ENCODE assay signal across 10 cellular contexts in the genomic region with DNA sequence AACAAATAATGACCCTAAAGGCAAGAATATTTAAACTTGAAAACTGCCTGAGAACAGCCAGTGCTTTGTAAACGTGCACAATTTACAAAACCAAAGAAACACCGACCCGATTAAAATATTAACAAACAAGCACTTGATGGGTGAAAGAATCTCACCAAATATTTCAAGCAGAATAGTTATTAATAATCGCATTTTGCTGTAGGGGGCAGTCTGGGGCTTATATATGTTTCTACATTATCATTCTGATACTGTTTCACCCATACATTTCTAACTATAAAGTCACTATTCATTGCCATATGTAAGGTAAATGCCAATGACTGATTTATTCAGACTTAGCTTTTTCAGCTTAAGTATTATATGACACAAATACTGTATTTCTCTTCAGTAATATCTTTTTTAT. TPM values are rescaled to one million over a fixed set of nuclear protein-coding genes. Genes with fewer than 3 reads are reported as not detected.
DNase-seq lines count a peak whose midpoint lies in the region; ATAC-seq and TF ChIP-seq lines count a peak whose summit lies in the region.
"Had no signal": no experiment of that assay in that cellular context is flagged by ENCODE, and none has a peak within 500 bp of the region (broad histone marks: within the 10 kb centered on the region; RNA-seq: fewer than 3 reads in every experiment).

No MANE protein-coding gene starts in this region.

- in situ Hi-C loops in ACHN (cut with HindIII; ENCODE audit: low pct_ligation_motif_present, low pct_unique_long_range_greater_than_20kb, low sequenced_read_pairs) (no loop called here), G401 (cut with HindIII; ENCODE audit: low sequenced_read_pairs) (no loop called here)

- no peaks in the 10 kb centered on the region for H3K9me3 ChIP-seq in WERI-Rb-1 (ENCODE audit: severe bottlenecking)
- H3K9me3 ChIP-seq: mucosa of descending colon had no signal

- no peaks in the 10 kb centered on the region for H3K27me3 ChIP-seq in WERI-Rb-1 (ENCODE audit: insufficient read depth, low read depth, severe bottlenecking)

- no peaks in the 10 kb centered on the region for H3K9me3 Mint-ChIP-seq in stimulated activated memory B cell treated with anti-CD40 and anti-IgM and Interleukin-4, amounts not matched to agents 10 μg/mL and 1 μg/mL and 100 μg/mL, for 72 hours

- H3K36me3 Mint-ChIP-seq in stimulated activated memory B cell treated with anti-CD40 and anti-IgM and Interleukin-4, amounts not matched to agents 10 μg/mL and 1 μg/mL and 100 μg/mL, for 72 hours = peaks cover 31% of the 10 kb centered on the region

- ATAC-seq in HG03520 (IDR thresholded peaks at IDR 0.05; ENCODE audit: unreplicated experiment) (no peak), HG03108 (IDR thresholded peaks at IDR 0.05; ENCODE audit: unreplicated experiment) (no peak)
- no peak for ATAC-seq in stimulated activated memory B cell treated with anti-CD40 and anti-IgM and Interleukin-4, amounts not matched to agents 10 μg/mL and 1 μg/mL and 100 μg/mL, for 72 hours
- ATAC-seq: mucosa of descending colon had no signal

- H3K36me3 ChIP-seq in WERI-Rb-1 = peaks cover 36% of the 10 kb centered on the region

- TF ChIP-seq CTCF in fibroblast of pulmonary artery (IDR thresholded peaks at IDR 0.05; ENCODE audit: low read length, missing control alignments) = peak; percentile 34
- TF ChIP-seq CTCF in WERI-Rb-1 (IDR thresholded peaks at IDR 0.05; ENCODE audit: low read depth, low read length) = no peak

- H3K27ac ChIP-seq in WERI-Rb-1 = no peak overlapping the region

- no peak overlapping the region for H3K4me3 ChIP-seq in fibroblast of pulmonary artery (replicated peaks; ENCODE audit: low read depth, low read length)
- no peak overlapping the region for H3K4me3 ChIP-seq in WERI-Rb-1 (ENCODE audit: low read depth, low read length)
- H3K4me3 ChIP-seq: mucosa of descending colon had no signal

- no peaks in the 10 kb centered on the region for H3K4me1 Mint-ChIP-seq in stimulated activated memory B cell treated with anti-CD40 and anti-IgM and Interleukin-4, amounts not matched to agents 10 μg/mL and 1 μg/mL and 100 μg/mL, for 72 hours

- DNase-seq in ACHN (peak; percentile 23), G401 (ENCODE audit: low spot score) (peak; percentile 6), OCI-M1 (lab: John Stamatoyannopoulos, UW) (peak; percentile 48), fibroblast of pulmonary artery (ENCODE audit: low read depth) (peak; percentile 19), WERI-Rb-1 (no peak)
- DNase-seq: NCI-H1436 had no signal

- no peaks in the 10 kb centered on the region for H3K27me3 Mint-ChIP-seq in stimulated activated memory B cell treated with anti-CD40 and anti-IgM and Interleukin-4, amounts not matched to agents 10 μg/mL and 1 μg/mL and 100 μg/mL, for 72 hours

- H3K27ac Mint-ChIP-seq in stimulated activated memory B cell treated with anti-CD40 and anti-IgM and Interleukin-4, amounts not matched to agents 10 μg/mL and 1 μg/mL and 100 μg/mL, for 72 hours = no peak overlapping the region

- no peak overlapping the region for H3K4me3 Mint-ChIP-seq in stimulated activated memory B cell treated with anti-CD40 and anti-IgM and Interleukin-4, amounts not matched to agents 10 μg/mL and 1 μg/mL and 100 μg/mL, for 72 hours

RNA-seq across cellular contexts. Expression of a gene that starts 37.7 kb away (rescaled TPM):
- 15.2 and 26.0 TPM in 2 replicates for total RNA-seq in G401 (2014; rRNA removed; shearing (Covaris generic))
